In genomic region chr17:9576521-9577401, GRCh38 we compare ENCODE assay signal across 8 cellular contexts. TPM values are rescaled to one million over a fixed set of nuclear protein-coding genes. Genes with fewer than 3 reads are reported as not detected.
A peak's percentile ranks its signal among the peaks of the same experiment; 100 is the strongest.
DNase-seq lines count a peak whose midpoint lies in the region; ATAC-seq, FAIRE-seq and TF ChIP-seq lines count a peak whose summit lies in the region.

Gene CFAP52 (plus strand): TSS chr17:9576642. CDS start chr17:9576696, 54 bp downstream.

- no peaks in the 10 kb centered on the region for H3K36me3 ChIP-seq in kidney (ENCODE audit: control insufficient read depth in 1 of 2, insufficient read depth in 2 of 2, low read length in 2 of 2)

- peak; percentile 32 for ATAC-seq in GM21723 (IDR thresholded peaks at IDR 0.05; ENCODE audit: unreplicated experiment)
- no peak for ATAC-seq in HG02571 (IDR thresholded peaks at IDR 0.05; ENCODE audit: unreplicated experiment)

- H3K4me1 ChIP-seq in kidney (ENCODE audit: control insufficient read depth in 1 of 2, insufficient read depth in 1 of 2, low read depth in 1 of 2, low read length in 2 of 2) = peaks cover 6 to 8% of the 10 kb centered on the region in 2 donors

- DNase-seq in CD1c-positive myeloid dendritic cell (ENCODE audit: extremely low spot score) (peak; percentile 84), NCI-H2227 (lab: John Stamatoyannopoulos, UW; ENCODE audit: unreplicated experiment) (peak; percentile 74), cerebellum (ENCODE audit: low spot score) (peak; percentile 87), kidney (peak; percentile 91)
- peak; percentile 68 for DNase-seq in activated CD4-positive, alpha-beta T cell treated with anti-CD3 and anti-CD28 coated beads for 1 hour
- peak; percentile 57 to 65 for DNase-seq in stimulated activated CD4-positive, alpha-beta T cell treated with anti-CD3 and anti-CD28 coated beads, Interleukin-15, amount 100 ng/mL, for 1 hour (ENCODE audit: low read depth in 1 of 2, low spot score in 1 of 2)

- H3K9ac ChIP-seq in kidney (ENCODE audit: low read length in 2 of 2) = peak within 1 kb of the TSS; percentile 77 to 80

- H3K27ac ChIP-seq in kidney (ENCODE audit: low read depth in 2 of 2, low read length in 2 of 2) = peak within 1 kb of the TSS in 1 of 2 donors; percentile 60

- peak; percentile 59 for TF ChIP-seq CTCF in kidney (IDR thresholded peaks at IDR 0.05; ENCODE audit: borderline replicate concordance, extremely low read depth, insufficient read depth)

- no peaks in the 10 kb centered on the region for H3K9me3 ChIP-seq in kidney (ENCODE audit: control insufficient read depth in 1 of 2, low read length in 2 of 2)

- H3K4me3 ChIP-seq in kidney (ENCODE audit: low read length in 2 of 2) = peak within 1 kb of the TSS; percentile 86 to 96

- no peak for FAIRE-seq in kidney (lab: Jason Lieb, UNC)

- intact Hi-C loops in kidney (cut with DNase I) = no loop called here

RNA-seq across cellular contexts. Expression of gene CFAP52, which starts in this region (rescaled TPM):
- 4.4 TPM for total RNA-seq in cerebellum
- total RNA-seq in kidney = 1.7 TPM
- polyA plus RNA-seq in kidney (ENCODE audit: insufficient read depth, low read depth, low replicate concordance) = not detected
